Comparison of ENCODE assay signal across 26 cellular contexts in the genomic region with DNA sequence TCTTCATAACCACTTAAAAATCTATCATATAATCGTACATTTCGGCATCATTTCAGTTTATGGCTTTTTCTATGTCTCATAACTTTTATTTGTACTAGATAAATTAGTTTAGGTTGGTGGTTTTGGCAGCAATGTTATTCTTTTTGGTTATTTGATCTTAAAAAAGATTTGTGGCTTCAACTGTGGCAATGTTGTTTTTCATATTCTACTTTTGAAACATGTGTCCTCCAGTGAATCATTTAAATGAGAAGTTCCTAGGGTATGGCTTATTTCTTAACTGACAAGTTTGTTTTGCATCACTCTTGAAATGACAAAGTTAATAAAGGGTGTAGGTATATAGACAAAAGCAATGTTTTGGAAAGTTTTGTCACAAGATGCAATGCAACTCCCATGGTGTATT. TPM values are rescaled to one million over a fixed set of nuclear protein-coding genes. Genes with fewer than 3 reads are reported as not detected.
"Had no signal": no experiment of that assay in that cellular context is flagged by ENCODE, and none has a peak within 500 bp of the region (broad histone marks: within the 10 kb centered on the region; RNA-seq: fewer than 3 reads in every experiment).

No MANE protein-coding gene starts in this region.

- H3K4me3 Mint-ChIP-seq: activated B cell treated with CpG ODN at 0.5 μM for 24 hours; activated CD4-positive, alpha-beta T cell treated with anti-CD3 and anti-CD28 coated beads for 36 hours; activated T-cell treated with anti-CD3 and anti-CD28 coated beads, Interleukin-2, amount 50 U/mL, for 24 hours; activated T-helper 17 cell treated with anti-CD3 and anti-CD28 coated beads, Interleukin-2, amount 50 U/mL, for 72 hours; natural killer cell treated with Interleukin-12 subunit alpha and Interleukin-12 subunit beta and Interleukin-15 and Interleukin-18, amount 100 ng/mL, for 72 hours; T-helper 17 cell had no signal

- H3K36me3 ChIP-seq: adrenal gland, colonic mucosa, esophagus squamous epithelium, pancreas, thyroid gland had no signal

- DNase-seq: activated B cell treated with CpG ODN at 0.5 μM for 24 hours; activated CD4-positive, alpha-beta T cell treated with anti-CD3 and anti-CD28 coated beads for 36 hours; activated CD4-positive, alpha-beta T cell treated with anti-CD3 and anti-CD28 coated beads, Interleukin-2, amount 50 U/mL, for 4 hours; activated CD8-positive, alpha-beta memory T cell treated with anti-CD3 and anti-CD28 coated beads for 24 hours; activated CD8-positive, alpha-beta memory T cell treated with anti-CD3 and anti-CD28 coated beads, Interleukin-2, amount 50 U/mL, for 4 hours; activated T-cell treated with anti-CD3 and anti-CD28 coated beads, Interleukin-2, amount 50 U/mL, for 24 hours; adrenal gland; colonic mucosa; esophagus squamous epithelium; foreskin melanocyte; glutamatergic neuron; hippocampal formation; midbrain; pancreas; right cardiac atrium; stimulated activated CD4-positive, alpha-beta T cell treated with anti-CD3 and anti-CD28 coated beads, Interleukin-12 subunit alpha, Interleukin-12 subunit beta, amount 100 ng/mL, for 4 hours; stimulated activated CD4-positive, alpha-beta T cell treated with anti-CD3 and anti-CD28 coated beads, Interleukin-4, amount 100 ng/mL, for 4 hours; stimulated activated naive CD8-positive, alpha-beta T cell treated with anti-CD3 and anti-CD28 coated beads, Interleukin-15, Interleukin-2, amounts not matched to agents 100 U/mL and 50 U/mL, for 24 hours; substantia nigra; T-helper 17 cell; thyroid gland had no signal

- H3K4me1 Mint-ChIP-seq: activated B cell treated with CpG ODN at 0.5 μM for 24 hours; activated CD4-positive, alpha-beta T cell treated with anti-CD3 and anti-CD28 coated beads for 36 hours; activated T-helper 17 cell treated with anti-CD3 and anti-CD28 coated beads, Interleukin-2, amount 50 U/mL, for 72 hours; T-helper 17 cell had no signal

- H3K27me3 ChIP-seq: adrenal gland, colonic mucosa, esophagus squamous epithelium, pancreas, thyroid gland had no signal

- H3K27ac ChIP-seq: adrenal gland, colonic mucosa, esophagus squamous epithelium, pancreas, thyroid gland had no signal

- H3K27me3 Mint-ChIP-seq: activated B cell treated with CpG ODN at 0.5 μM for 24 hours; activated CD4-positive, alpha-beta T cell treated with anti-CD3 and anti-CD28 coated beads for 36 hours; activated T-cell treated with anti-CD3 and anti-CD28 coated beads, Interleukin-2, amount 50 U/mL, for 24 hours; activated T-helper 17 cell treated with anti-CD3 and anti-CD28 coated beads, Interleukin-2, amount 50 U/mL, for 72 hours; natural killer cell treated with Interleukin-12 subunit alpha and Interleukin-12 subunit beta and Interleukin-15 and Interleukin-18, amount 100 ng/mL, for 72 hours; T-helper 17 cell had no signal

- H3K4me3 ChIP-seq: adrenal gland, colonic mucosa, esophagus squamous epithelium, pancreas, thyroid gland had no signal

- H3K27ac Mint-ChIP-seq: activated B cell treated with CpG ODN at 0.5 μM for 24 hours; activated CD4-positive, alpha-beta T cell treated with anti-CD3 and anti-CD28 coated beads for 36 hours; activated naive CD4-positive, alpha-beta T cell treated with anti-CD3 and anti-CD28 coated beads, Interleukin-2, amount 50 U/mL, for 72 hours; activated T-cell treated with anti-CD3 and anti-CD28 coated beads, Interleukin-2, amount 50 U/mL, for 24 hours; activated T-helper 17 cell treated with anti-CD3 and anti-CD28 coated beads, Interleukin-2, amount 50 U/mL, for 72 hours; natural killer cell treated with Interleukin-12 subunit alpha and Interleukin-12 subunit beta and Interleukin-15 and Interleukin-18, amount 100 ng/mL, for 72 hours; T-helper 17 cell had no signal

- FAIRE-seq: bronchial epithelial cell, islet of Langerhans, pancreas had no signal

- H3K9me3 ChIP-seq: adrenal gland, colonic mucosa, pancreas, thyroid gland had no signal

- H3K4me1 ChIP-seq: esophagus squamous epithelium, pancreas, thyroid gland had no signal

RNA-seq across cellular contexts. Expression of a gene that starts 11.1 kb away (rescaled TPM):
- total RNA-seq: activated B cell treated with CpG ODN at 0.5 μM for 24 hours; activated naive CD4-positive, alpha-beta T cell treated with anti-CD3 and anti-CD28 coated beads, Interleukin-2, amount 50 U/mL, for 72 hours; natural killer cell treated with Interleukin-12 subunit alpha and Interleukin-12 subunit beta and Interleukin-15 and Interleukin-18, amount 100 ng/mL, for 72 hours had no signal
